ENCODE assay signal across 8 cellular contexts in the genomic region with DNA sequence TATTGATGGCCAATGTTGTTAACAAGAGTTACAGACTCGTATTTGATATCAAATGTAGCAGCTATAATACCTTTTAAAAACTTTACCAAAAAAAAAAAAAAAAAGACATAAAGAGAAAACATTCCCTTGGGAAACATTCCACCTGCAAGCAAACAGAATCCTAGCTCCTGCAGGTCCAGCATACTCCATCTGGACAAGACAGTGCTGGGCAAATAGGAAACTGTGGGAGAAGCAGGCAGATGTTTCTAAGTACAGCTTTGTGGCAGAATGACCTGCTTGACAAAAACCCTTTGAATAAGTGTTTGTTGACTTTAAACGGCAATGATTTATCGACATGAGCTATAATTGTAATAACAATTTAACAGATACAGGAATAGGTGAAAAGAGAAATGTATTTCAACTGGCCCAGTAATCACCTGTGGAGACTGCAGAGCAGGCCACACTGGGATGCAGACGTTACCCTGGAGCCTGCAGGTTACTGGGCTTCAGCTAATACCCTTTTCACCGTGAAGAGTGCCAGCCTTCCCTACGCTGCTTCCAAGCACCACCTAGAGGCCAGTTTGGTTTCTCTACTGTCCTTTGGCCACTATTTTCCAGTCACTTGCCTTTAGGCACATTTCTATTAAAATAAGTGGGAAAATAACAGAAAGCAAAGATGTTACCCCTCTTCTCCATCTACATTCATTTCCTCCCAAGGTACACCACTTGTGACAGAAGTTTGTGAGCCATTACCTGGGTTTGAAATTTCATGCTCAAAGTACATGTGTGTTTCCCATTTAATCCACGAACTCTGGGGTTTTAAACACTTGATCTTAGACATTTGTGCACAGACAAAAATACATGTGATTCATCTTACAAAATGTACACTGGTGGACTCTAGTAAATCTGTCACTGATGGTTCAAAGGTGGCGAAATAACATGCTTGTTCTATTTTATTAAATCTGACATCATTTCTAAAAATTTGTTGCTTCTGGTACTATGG.
DNase-seq lines count a peak whose midpoint lies in the region; ATAC-seq and TF ChIP-seq lines count a peak whose summit lies in the region.

No MANE protein-coding gene starts in this region.

- peak; percentile 63 for ATAC-seq in HG03108 (IDR thresholded peaks at IDR 0.05; ENCODE audit: unreplicated experiment)
- peak; percentile 65 for ATAC-seq in activated CD8-positive, alpha-beta T cell treated with anti-CD3 and anti-CD28 coated beads for 36 hours
- ATAC-seq in omental fat pad (ENCODE audit: low FRiP score), result peak; percentile 87
- no peak for ATAC-seq in HG03139 (IDR thresholded peaks at IDR 0.05; ENCODE audit: unreplicated experiment)

- H3K4me1 Mint-ChIP-seq in activated CD8-positive, alpha-beta T cell treated with anti-CD3 and anti-CD28 coated beads for 36 hours (ENCODE audit: low read depth), result peaks cover 2% of the 10 kb centered on the region

- DNase-seq in activated T-cell treated with anti-CD3 and anti-CD28 coated beads for 1 hour (ENCODE audit: low read depth), result peak; percentile 13
- no peak for DNase-seq in activated T-cell treated with anti-CD3 and anti-CD28 coated beads, Interleukin-2, amount 50 U/mL, for 1 hour
- peak; percentile 87 for DNase-seq in NCI-H345 treated with DMSO at 0.1 percent for 48 hours (lab: John Stamatoyannopoulos, UW; ENCODE audit: unreplicated experiment)
- DNase-seq in activated CD8-positive, alpha-beta T cell treated with anti-CD3 and anti-CD28 coated beads for 36 hours, result peak; percentile 51
- DNase-seq in fibroblast of villous mesenchyme (ENCODE audit: low read depth), result peak; percentile 66
- DNase-seq in omental fat pad (ENCODE audit: low spot score), result no peak

- no peaks in the 10 kb centered on the region for H3K9me3 Mint-ChIP-seq in activated CD8-positive, alpha-beta T cell treated with anti-CD3 and anti-CD28 coated beads for 36 hours

- peak; percentile 41 for TF ChIP-seq CTCF in activated CD8-positive, alpha-beta T cell treated with anti-CD3 and anti-CD28 coated beads for 36 hours (IDR thresholded peaks at IDR 0.05)
- TF ChIP-seq CTCF in fibroblast of villous mesenchyme (IDR thresholded peaks at IDR 0.05; ENCODE audit: insufficient read depth, low read depth, low read length), result peak; percentile 90
- peak in 1 of 3 donors; percentile 10 for TF ChIP-seq CTCF in omental fat pad (IDR thresholded peaks at IDR 0.05)

- no peaks in the 10 kb centered on the region for H3K27me3 Mint-ChIP-seq in activated CD8-positive, alpha-beta T cell treated with anti-CD3 and anti-CD28 coated beads for 36 hours

- intact Hi-C loops in activated CD8-positive, alpha-beta T cell treated with anti-CD3 and anti-CD28 coated beads for 36 hours (cut with micrococcal nuclease), result loop anchor here (2.0 kb wide), 1 partner anchor 137 kb away; no protein-coding TSS in a partner anchor

- H3K27ac Mint-ChIP-seq in activated CD8-positive, alpha-beta T cell treated with anti-CD3 and anti-CD28 coated beads for 36 hours, result no peak overlapping the region

- CTCF ChIA-PET in activated CD8-positive, alpha-beta T cell treated with anti-CD3 and anti-CD28 coated beads for 36 hours (lab: Charles Lee), result interaction anchor here (0.6 to 5.8 kb wide), 21 partner anchors 9 to 558 kb away, joined by 3 to 37 read pairs (median 4); no protein-coding TSS in a partner anchor

- H3K4me3 ChIP-seq in fibroblast of villous mesenchyme (ENCODE audit: low read depth, low read length), result no peak overlapping the region

- peaks cover 22% of the 10 kb centered on the region for H3K36me3 Mint-ChIP-seq in activated CD8-positive, alpha-beta T cell treated with anti-CD3 and anti-CD28 coated beads for 36 hours (ENCODE audit: low read depth)

- H3K4me3 Mint-ChIP-seq in activated CD8-positive, alpha-beta T cell treated with anti-CD3 and anti-CD28 coated beads for 36 hours, result no peak overlapping the region

- POLR2A ChIA-PET in activated CD8-positive, alpha-beta T cell treated with anti-CD3 and anti-CD28 coated beads for 36 hours (lab: Charles Lee), result interaction anchor here (0.6 to 1.5 kb wide), 5 partner anchors 12 to 379 kb away, joined by 3 to 4 read pairs (median 3); no protein-coding TSS in a partner anchor

Comparison
In these comparisons a context has a peak if more than half of its experiments do, and no peak if none do; other contexts are left out.
1. DNase-seq: peak in activated T-cell treated with anti-CD3 and anti-CD28 coated beads for 1 hour (single experiment), NCI-H345 treated with DMSO at 0.1 percent for 48 hours (single experiment), activated CD8-positive, alpha-beta T cell treated with anti-CD3 and anti-CD28 coated beads for 36 hours (single experiment) and fibroblast of villous mesenchyme (single experiment); none in activated T-cell treated with anti-CD3 and anti-CD28 coated beads, Interleukin-2, amount 50 U/mL, for 1 hour (single experiment) and omental fat pad (single experiment).